24 cellular contexts compared by ENCODE assay signal in the genomic region with DNA sequence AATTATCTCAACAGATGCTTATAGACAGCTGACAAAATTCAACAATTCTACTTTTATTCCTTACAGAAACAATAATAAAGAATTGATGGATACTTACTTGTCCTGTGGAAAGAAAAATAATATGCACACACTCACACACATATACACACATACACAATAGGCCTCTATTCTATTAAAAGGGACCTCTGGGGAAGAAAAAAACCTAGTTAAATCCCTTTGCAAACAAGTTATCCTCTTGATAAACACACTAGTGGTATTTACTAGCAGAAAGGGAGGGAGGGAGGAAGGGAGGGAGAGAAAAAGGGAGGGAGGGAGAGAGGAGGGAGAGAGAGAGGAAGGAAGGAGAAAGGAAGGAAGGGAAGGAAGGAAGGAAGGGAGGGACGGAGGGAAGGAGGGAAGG.
"Had no signal": no experiment of that assay in that cellular context is flagged by ENCODE, and none has a peak within 500 bp of the region (broad histone marks: within the 10 kb centered on the region; RNA-seq: fewer than 3 reads in every experiment).

No MANE protein-coding gene starts in this region.

- H3K27ac ChIP-seq: left ventricle myocardium inferior, parathyroid adenoma, sigmoid colon, spleen, suprapubic skin, thoracic aorta, tibial artery, upper lobe of right lung had no signal

- H3K27me3 ChIP-seq: sigmoid colon, spleen, suprapubic skin, tibial artery, upper lobe of right lung had no signal

- DNase-seq: head of caudate nucleus; hippocampal formation; left ventricle myocardium inferior; midbrain; mucosa of descending colon; naive thymus-derived CD4-positive, alpha-beta T cell; nucleus accumbens; retina; right cardiac atrium; sigmoid colon; small intestine; spleen; stimulated activated CD4-positive, alpha-beta T cell treated with anti-CD3 and anti-CD28 coated beads, Interleukin-4, amount 100 ng/mL, for 24 hours; stimulated activated naive CD4-positive, alpha-beta T cell; tibial artery; trophoblast cell; upper lobe of right lung had no signal

- H3K4me3 ChIP-seq: left ventricle myocardium inferior, lung, mucosa of descending colon, sigmoid colon, spleen, suprapubic skin, thoracic aorta, tibial artery, upper lobe of right lung had no signal

- H3K4me1 ChIP-seq: left ventricle myocardium inferior, parathyroid adenoma, sigmoid colon, spleen, suprapubic skin, tibial artery, upper lobe of right lung had no signal

- H3K36me3 ChIP-seq: left ventricle myocardium inferior, sigmoid colon, spleen, suprapubic skin, thoracic aorta, tibial artery, upper lobe of right lung had no signal

- FAIRE-seq: urothelium cell line had no signal

- H3K79me2 ChIP-seq: parathyroid adenoma had no signal

- H3K9me3 ChIP-seq: mucosa of descending colon, spleen, suprapubic skin, thoracic aorta, tibial artery, upper lobe of right lung had no signal

- H2AFZ ChIP-seq: parathyroid adenoma had no signal

- H3K9ac ChIP-seq: parathyroid adenoma had no signal

- ATAC-seq: mucosa of descending colon; naive thymus-derived CD4-positive, alpha-beta T cell; natural killer cell treated with Interleukin-12 subunit alpha and Interleukin-12 subunit beta and Interleukin-15 and Interleukin-18, amount 100 ng/mL, for 72 hours; right cardiac atrium; stimulated activated effector memory CD8-positive, alpha-beta T cell treated with anti-CD3 and anti-CD28 coated beads, Interleukin-12 subunit alpha, Interleukin-12 subunit beta, amount 100 ng/mL, for 72 hours; upper lobe of right lung had no signal
